Comparison of ENCODE assay signal across 9 cellular contexts in the genomic region with DNA sequence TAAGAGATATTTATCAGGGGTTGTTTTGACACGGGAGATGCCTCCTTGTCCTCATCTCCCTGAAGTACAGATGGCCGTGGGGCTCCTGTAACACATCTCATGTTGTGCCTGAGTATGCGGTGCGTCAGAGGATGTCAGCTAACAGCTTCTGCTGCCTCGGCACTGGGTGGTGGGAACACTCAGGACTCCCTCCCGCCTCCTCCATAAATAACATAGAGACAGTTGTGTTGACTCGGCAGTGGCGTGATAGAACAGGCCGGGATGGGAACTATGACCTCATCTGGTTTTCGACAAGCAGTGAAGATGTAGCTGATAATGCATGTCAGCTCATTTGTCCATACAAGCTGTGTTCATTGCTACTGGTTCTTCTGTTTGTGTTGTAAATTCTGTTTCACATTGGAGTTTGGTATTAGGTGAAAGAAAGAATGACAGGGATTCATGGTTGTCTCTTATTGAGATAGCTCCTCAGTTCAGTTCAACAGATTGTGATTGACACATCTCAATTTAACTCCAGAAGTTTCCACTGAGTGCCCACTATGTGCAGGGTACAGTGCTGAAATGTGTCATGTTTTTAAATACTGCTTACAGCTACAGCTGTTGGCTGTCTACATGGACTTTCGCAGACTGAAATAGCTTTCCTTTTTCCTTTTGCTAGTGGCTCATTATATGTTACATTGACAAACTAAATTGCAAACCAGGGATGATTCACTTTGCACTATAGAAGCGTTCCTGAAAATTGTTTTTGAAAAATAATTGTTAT.
DNase-seq lines count a peak whose midpoint lies in the region; ATAC-seq and TF ChIP-seq lines count a peak whose summit lies in the region.
"Had no signal": no experiment of that assay in that cellular context is flagged by ENCODE, and none has a peak within 500 bp of the region (broad histone marks: within the 10 kb centered on the region; RNA-seq: fewer than 3 reads in every experiment).

No MANE protein-coding gene starts in this region.

- H3K4me3 Mint-ChIP-seq in activated naive CD8-positive, alpha-beta T cell treated with anti-CD3 and anti-CD28 coated beads, Interleukin-2, amount 50 U/mL, for 24 hours, result no peak overlapping the region

- H3K4me1 ChIP-seq in prostate gland (replicated peaks), result no peaks in the 10 kb centered on the region

- H3K4me1 Mint-ChIP-seq in activated naive CD8-positive, alpha-beta T cell treated with anti-CD3 and anti-CD28 coated beads, Interleukin-2, amount 50 U/mL, for 24 hours, result peaks cover 27% of the 10 kb centered on the region

- no peaks in the 10 kb centered on the region for H3K27me3 ChIP-seq in prostate gland (replicated peaks; ENCODE audit: insufficient read depth)

- no peaks in the 10 kb centered on the region for H3K36me3 Mint-ChIP-seq in activated naive CD8-positive, alpha-beta T cell treated with anti-CD3 and anti-CD28 coated beads, Interleukin-2, amount 50 U/mL, for 24 hours (ENCODE audit: low read depth)

- H3K9me3 ChIP-seq in prostate gland, result no peaks in the 10 kb centered on the region

- no peak for ATAC-seq in HG03280 (IDR thresholded peaks at IDR 0.05; ENCODE audit: unreplicated experiment)
- ATAC-seq in HG02938 (IDR thresholded peaks at IDR 0.05; ENCODE audit: unreplicated experiment), result no peak
- no peak for ATAC-seq in activated naive CD8-positive, alpha-beta T cell treated with anti-CD3 and anti-CD28 coated beads, Interleukin-2, amount 50 U/mL, for 24 hours
- no peak for ATAC-seq in GM18519 (IDR thresholded peaks at IDR 0.05; ENCODE audit: low FRiP score, unreplicated experiment)
- ATAC-seq: PC-3 had no signal

- no peaks in the 10 kb centered on the region for H3K36me3 ChIP-seq in prostate gland

- no peak overlapping the region for H3K27ac ChIP-seq in prostate gland

- DNase-seq in LNCaP clone FGC (ENCODE audit: low read depth), result peak; percentile 19
- peak; percentile 87 for DNase-seq in NCI-H82 (lab: John Stamatoyannopoulos, UW)
- DNase-seq in fibroblast of villous mesenchyme (ENCODE audit: low read depth), result peak; percentile 34
- peak; percentile 53 for DNase-seq in prostate gland (ENCODE audit: low spot score)
- no peak for DNase-seq in activated naive CD8-positive, alpha-beta T cell treated with anti-CD3 and anti-CD28 coated beads, Interleukin-2, amount 50 U/mL, for 24 hours
- DNase-seq: PC-3 had no signal

- intact Hi-C loops in prostate gland (cut with DNase I), result no loop called here

- no peaks in the 10 kb centered on the region for H3K9me3 Mint-ChIP-seq in activated naive CD8-positive, alpha-beta T cell treated with anti-CD3 and anti-CD28 coated beads, Interleukin-2, amount 50 U/mL, for 24 hours

- no peak overlapping the region for H3K27ac Mint-ChIP-seq in activated naive CD8-positive, alpha-beta T cell treated with anti-CD3 and anti-CD28 coated beads, Interleukin-2, amount 50 U/mL, for 24 hours

- H3K4me3 ChIP-seq in LNCaP clone FGC (ENCODE audit: low read depth, low read length) (no peak overlapping the region), fibroblast of villous mesenchyme (ENCODE audit: low read depth, low read length) (no peak overlapping the region), prostate gland (no peak overlapping the region)

- H3K27me3 Mint-ChIP-seq in activated naive CD8-positive, alpha-beta T cell treated with anti-CD3 and anti-CD28 coated beads, Interleukin-2, amount 50 U/mL, for 24 hours, result peaks cover 19% of the 10 kb centered on the region

- TF ChIP-seq CTCF in LNCaP clone FGC (IDR thresholded peaks at IDR 0.05; ENCODE audit: control insufficient read depth, extremely low read depth, insufficient read depth) (no peak), fibroblast of villous mesenchyme (IDR thresholded peaks at IDR 0.05; ENCODE audit: insufficient read depth, low read depth, low read length) (no peak), prostate gland (IDR thresholded peaks at IDR 0.05) (no peak)

- 20% methylated on average over 12 of the region's 12 CpGs for WGBS in prostate gland

- TF ChIP-seq POLR2A in prostate gland (IDR thresholded peaks at IDR 0.05), result no peak
